Comparison of ENCODE assay signal across 1 cellular context in the genomic region with DNA sequence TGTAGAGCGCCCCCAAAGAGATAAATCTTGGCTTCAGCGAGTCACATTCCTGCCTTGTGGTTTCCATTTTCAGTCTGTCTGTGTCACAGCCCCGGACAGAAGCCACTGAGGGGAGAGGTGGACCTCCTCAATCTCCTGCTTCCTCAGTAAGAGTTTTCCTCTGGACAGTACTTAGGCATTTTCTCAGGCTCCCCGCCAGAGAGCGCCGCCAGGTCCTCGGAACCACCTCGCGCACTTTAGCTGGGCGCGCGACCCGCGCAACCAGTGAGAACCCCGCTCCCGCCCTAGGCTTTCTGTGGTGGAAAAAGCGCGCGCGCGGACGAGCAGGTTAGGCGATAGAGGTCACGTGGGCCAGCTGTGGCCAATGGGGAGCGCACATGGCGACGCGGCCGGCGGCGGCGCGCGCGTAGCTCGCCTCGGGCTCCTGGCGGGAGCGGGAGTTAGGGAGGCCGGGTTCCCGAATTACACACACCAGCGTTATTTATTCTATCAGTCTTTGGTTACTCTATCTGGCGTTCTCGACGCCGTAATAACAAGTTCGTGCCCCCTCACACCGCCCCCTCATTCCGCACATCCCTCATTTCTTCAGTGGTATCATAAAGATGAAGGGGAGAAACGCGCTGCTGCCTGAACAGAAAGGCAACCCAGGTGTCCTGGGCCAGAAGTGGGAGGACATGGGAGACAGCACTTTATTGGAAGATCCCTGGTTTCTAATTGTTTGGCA.
TF ChIP-seq lines count a peak whose summit lies in the region.

No MANE protein-coding gene starts in this region.

TF ChIP-seq in GM12878, 131 proteins besides CTCF, POLR2A, EP300 and RAD21 (continued from another document):
- TF ChIP-seq, protein P1, sequence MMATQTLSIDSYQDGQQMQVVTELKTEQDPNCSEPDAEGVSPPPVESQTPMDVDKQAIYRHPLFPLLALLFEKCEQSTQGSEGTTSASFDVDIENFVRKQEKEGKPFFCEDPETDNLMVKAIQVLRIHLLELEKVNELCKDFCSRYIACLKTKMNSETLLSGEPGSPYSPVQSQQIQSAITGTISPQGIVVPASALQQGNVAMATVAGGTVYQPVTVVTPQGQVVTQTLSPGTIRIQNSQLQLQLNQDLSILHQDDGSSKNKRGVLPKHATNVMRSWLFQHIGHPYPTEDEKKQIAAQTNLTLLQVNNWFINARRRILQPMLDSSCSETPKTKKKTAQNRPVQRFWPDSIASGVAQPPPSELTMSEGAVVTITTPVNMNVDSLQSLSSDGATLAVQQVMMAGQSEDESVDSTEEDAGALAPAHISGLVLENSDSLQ (IDR thresholded peaks at IDR 0.05) = peak; percentile 12; the same call in 1 of the 2 replicates
- no peak for TF ChIP-seq TBL1XR1 (IDR thresholded peaks at IDR 0.05; ENCODE audit: low read depth, low read length)
- TF ChIP-seq, protein P2, sequence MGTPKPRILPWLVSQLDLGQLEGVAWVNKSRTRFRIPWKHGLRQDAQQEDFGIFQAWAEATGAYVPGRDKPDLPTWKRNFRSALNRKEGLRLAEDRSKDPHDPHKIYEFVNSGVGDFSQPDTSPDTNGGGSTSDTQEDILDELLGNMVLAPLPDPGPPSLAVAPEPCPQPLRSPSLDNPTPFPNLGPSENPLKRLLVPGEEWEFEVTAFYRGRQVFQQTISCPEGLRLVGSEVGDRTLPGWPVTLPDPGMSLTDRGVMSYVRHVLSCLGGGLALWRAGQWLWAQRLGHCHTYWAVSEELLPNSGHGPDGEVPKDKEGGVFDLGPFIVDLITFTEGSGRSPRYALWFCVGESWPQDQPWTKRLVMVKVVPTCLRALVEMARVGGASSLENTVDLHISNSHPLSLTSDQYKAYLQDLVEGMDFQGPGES (IDR thresholded peaks at IDR 0.05) = no peak
- TF ChIP-seq MEF2A (IDR thresholded peaks at IDR 0.05; ENCODE audit: insufficient read depth, low read depth, low read length) = no peak
- TF ChIP-seq SUPT20H (IDR thresholded peaks at IDR 0.05; ENCODE audit: borderline replicate concordance, control insufficient read depth, low read depth, low read length) = no peak
- no peak for TF ChIP-seq WRNIP1 (IDR thresholded peaks at IDR 0.05; ENCODE audit: borderline replicate concordance, low read depth, low read length)
- no peak; the same call in none of the 2 replicates for TF ChIP-seq BACH1 (IDR thresholded peaks at IDR 0.05; ENCODE audit: borderline replicate concordance)
- TF ChIP-seq ATF7 (IDR thresholded peaks at IDR 0.05; ENCODE audit: low read depth) = no peak
- no peak for TF ChIP-seq FOXM1 (IDR thresholded peaks at IDR 0.05; ENCODE audit: low read depth, low read length)
- no peak for TF ChIP-seq SREBF1 (IDR thresholded peaks at IDR 0.05; ENCODE audit: low read length)
- no peak for TF ChIP-seq ZBTB11 (CRISPR knock-in tag; IDR thresholded peaks at IDR 0.05)
- no peak for TF ChIP-seq ZNF622 (IDR thresholded peaks at IDR 0.05)
- no peak for TF ChIP-seq KDM1A (IDR thresholded peaks at IDR 0.05; ENCODE audit: borderline replicate concordance)
- no peak for TF ChIP-seq PAX5 (IDR thresholded peaks at IDR 0.05; ENCODE audit: borderline replicate concordance, low read depth, low read length)
- TF ChIP-seq MXI1 (IDR thresholded peaks at IDR 0.05; ENCODE audit: low read depth, low read length) = peak; percentile 32; the same call in 1 of the 2 replicates
- no peak for TF ChIP-seq NR2C1 (IDR thresholded peaks at IDR 0.05)
- no peak for TF ChIP-seq SMAD1 (IDR thresholded peaks at IDR 0.05; ENCODE audit: low read depth, partially characterized antibody)
- TF ChIP-seq SMC3 (IDR thresholded peaks at IDR 0.05; ENCODE audit: borderline replicate concordance, low read length) = peak; percentile 83
- peak; percentile 39; the same call in 1 of the 2 replicates for TF ChIP-seq GATAD2B (conservative IDR thresholded peaks at IDR 0.05; ENCODE audit: low read depth)
- 0 out of 2 replicates have a peak, but pooled peaks have one; percentile 12 for TF ChIP-seq MTA2 (IDR thresholded peaks at IDR 0.05; ENCODE audit: low read depth)
- no peak for TF ChIP-seq ZSCAN29 (IDR thresholded peaks at IDR 0.05)
- TF ChIP-seq FOS (IDR thresholded peaks at IDR 0.05; ENCODE audit: borderline replicate concordance, extremely low read depth, insufficient read length) = no peak
- TF ChIP-seq ZBED1 (IDR thresholded peaks at IDR 0.05; ENCODE audit: borderline replicate concordance) = no peak
- no peak for TF ChIP-seq STAT3 (IDR thresholded peaks at IDR 0.05; ENCODE audit: low read depth, low read length)
- TF ChIP-seq NBN (IDR thresholded peaks at IDR 0.05) = peak; percentile 29; the same call in 1 of the 2 replicates
- TF ChIP-seq ATF3 (IDR thresholded peaks at IDR 0.05; ENCODE audit: borderline replicate concordance, extremely low read depth, low read depth, low read length) = peak; percentile 74
- TF ChIP-seq, protein P3, sequence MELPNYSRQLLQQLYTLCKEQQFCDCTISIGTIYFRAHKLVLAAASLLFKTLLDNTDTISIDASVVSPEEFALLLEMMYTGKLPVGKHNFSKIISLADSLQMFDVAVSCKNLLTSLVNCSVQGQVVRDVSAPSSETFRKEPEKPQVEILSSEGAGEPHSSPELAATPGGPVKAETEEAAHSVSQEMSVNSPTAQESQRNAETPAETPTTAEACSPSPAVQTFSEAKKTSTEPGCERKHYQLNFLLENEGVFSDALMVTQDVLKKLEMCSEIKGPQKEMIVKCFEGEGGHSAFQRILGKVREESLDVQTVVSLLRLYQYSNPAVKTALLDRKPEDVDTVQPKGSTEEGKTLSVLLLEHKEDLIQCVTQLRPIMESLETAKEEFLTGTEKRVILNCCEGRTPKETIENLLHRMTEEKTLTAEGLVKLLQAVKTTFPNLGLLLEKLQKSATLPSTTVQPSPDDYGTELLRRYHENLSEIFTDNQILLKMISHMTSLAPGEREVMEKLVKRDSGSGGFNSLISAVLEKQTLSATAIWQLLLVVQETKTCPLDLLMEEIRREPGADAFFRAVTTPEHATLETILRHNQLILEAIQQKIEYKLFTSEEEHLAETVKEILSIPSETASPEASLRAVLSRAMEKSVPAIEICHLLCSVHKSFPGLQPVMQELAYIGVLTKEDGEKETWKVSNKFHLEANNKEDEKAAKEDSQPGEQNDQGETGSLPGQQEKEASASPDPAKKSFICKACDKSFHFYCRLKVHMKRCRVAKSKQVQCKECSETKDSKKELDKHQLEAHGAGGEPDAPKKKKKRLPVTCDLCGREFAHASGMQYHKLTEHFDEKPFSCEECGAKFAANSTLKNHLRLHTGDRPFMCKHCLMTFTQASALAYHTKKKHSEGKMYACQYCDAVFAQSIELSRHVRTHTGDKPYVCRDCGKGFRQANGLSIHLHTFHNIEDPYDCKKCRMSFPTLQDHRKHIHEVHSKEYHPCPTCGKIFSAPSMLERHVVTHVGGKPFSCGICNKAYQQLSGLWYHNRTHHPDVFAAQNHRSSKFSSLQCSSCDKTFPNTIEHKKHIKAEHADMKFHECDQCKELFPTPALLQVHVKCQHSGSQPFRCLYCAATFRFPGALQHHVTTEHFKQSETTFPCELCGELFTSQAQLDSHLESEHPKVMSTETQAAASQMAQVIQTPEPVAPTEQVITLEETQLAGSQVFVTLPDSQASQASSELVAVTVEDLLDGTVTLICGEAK (IDR thresholded peaks at IDR 0.05; ENCODE audit: borderline replicate concordance) = no peak
- TF ChIP-seq BCL11A (IDR thresholded peaks at IDR 0.05; ENCODE audit: low read depth, low read length) = no peak
